ENCODE assay signal across 16 cellular contexts in genomic region chr19:31969955-31970545, GRCh38.
DNase-seq lines count a peak whose midpoint lies in the region; ATAC-seq, FAIRE-seq and TF ChIP-seq lines count a peak whose summit lies in the region.
"Had no signal": no experiment of that assay in that cellular context is flagged by ENCODE, and none has a peak within 500 bp of the region (broad histone marks: within the 10 kb centered on the region; RNA-seq: fewer than 3 reads in every experiment).

No MANE protein-coding gene starts in this region.

- DNase-seq in A549 (ENCODE audit: low read depth in 1 of 2, low spot score in 1 of 2) (no peak), mesenchymal stem cell (peak; percentile 8), trophoblast cell (no peak), Kasumi-1 (lab: John Stamatoyannopoulos, UW) (no peak)
- no peak for DNase-seq in NK-92 treated with Interleukin-12 subunit alpha and Interleukin-12 subunit beta, amount 100 ng/mL, for 24 hours (lab: John Stamatoyannopoulos, UW)
- DNase-seq: AML-193; Caco-2; CD8-positive, alpha-beta memory T cell; DND-41; GDM1; GOT3; H9 had no signal

- H3K4me1 ChIP-seq in A549: no peaks in the 10 kb centered on the region
- H3K4me1 ChIP-seq in mesenchymal stem cell (ENCODE audit: control insufficient read depth, insufficient read depth, low read depth, low read length): no peaks in the 10 kb centered on the region
- peaks cover 5 to 10% of the 10 kb centered on the region in 2 experiments for H3K4me1 ChIP-seq in trophoblast cell (ENCODE audit: control insufficient read depth in 1 of 2, insufficient read depth in 2 of 2, low read length in 2 of 2)
- peaks cover 23% of the 10 kb centered on the region for H3K4me1 ChIP-seq in stomach smooth muscle (ENCODE audit: control insufficient read depth, insufficient read depth, low read length)
- H3K4me1 ChIP-seq: Caco-2 had no signal

- POLR2A ChIA-PET in A549 (lab: Yijun Ruan, JAX): no interaction called here

- no peak overlapping the region for H2BK120ac ChIP-seq in mesenchymal stem cell (ENCODE audit: low read depth, low read length)
- no peak overlapping the region for H2BK120ac ChIP-seq in trophoblast cell (ENCODE audit: insufficient read depth, low read length, poor library complexity)

- WGBS in A549 (ENCODE audit: missing lambda C conversion rate): 8% methylated on average over 3 of the region's 3 CpGs
- 10% methylated on average over 3 of the region's 3 CpGs for WGBS in mesenchymal stem cell
- WGBS in trophoblast cell (ENCODE audit: extremely low coverage, insufficient coverage, insufficient read length): no CpG with 5 or more reads among the region's 3 CpGs

- H4K8ac ChIP-seq in mesenchymal stem cell (ENCODE audit: low read length) (no peak overlapping the region), trophoblast cell (ENCODE audit: low read depth, low read length) (no peak overlapping the region)

- no peak overlapping the region for H3K27ac ChIP-seq in A549
- H3K27ac ChIP-seq in mesenchymal stem cell (ENCODE audit: low read length, poor library complexity, severe bottlenecking): no peak overlapping the region
- peak overlapping the region; percentile 48 for H3K27ac ChIP-seq in trophoblast cell (ENCODE audit: low read depth, low read length)
- H3K27ac ChIP-seq in stomach smooth muscle (ENCODE audit: low read length): peak overlapping the region; percentile 55
- H3K27ac ChIP-seq: 22Rv1, BLaER1 had no signal

- H4K12ac ChIP-seq in trophoblast cell (ENCODE audit: low read depth, low read length): no peak overlapping the region

- H2BK15ac ChIP-seq in mesenchymal stem cell (ENCODE audit: low read depth, poor library complexity, severe bottlenecking): no peak overlapping the region

- no peak for TF ChIP-seq CTCF in A549 (IDR thresholded peaks at IDR 0.05)

- H2AFZ ChIP-seq in mesenchymal stem cell (ENCODE audit: low read depth, low read length) (no peak overlapping the region), trophoblast cell (ENCODE audit: insufficient read depth, low read length, poor library complexity) (no peak overlapping the region)

- H3K23ac ChIP-seq in mesenchymal stem cell (ENCODE audit: low read length in 2 of 2) (no peak overlapping the region), trophoblast cell (ENCODE audit: low read length) (no peak overlapping the region)

- H4K91ac ChIP-seq in mesenchymal stem cell (ENCODE audit: low read length): no peak overlapping the region
- no peak overlapping the region for H4K91ac ChIP-seq in trophoblast cell (ENCODE audit: low read depth, low read length)

- H3K4ac ChIP-seq in mesenchymal stem cell (ENCODE audit: low read depth in 1 of 2, low read length in 2 of 2) (no peak overlapping the region), trophoblast cell (ENCODE audit: low read depth, low read length) (no peak overlapping the region)

- H3K14ac ChIP-seq in mesenchymal stem cell (ENCODE audit: low read length in 2 of 2) (no peak overlapping the region), trophoblast cell (ENCODE audit: low read length) (no peak overlapping the region)

- ATAC-seq in A549: no peak
- ATAC-seq in GM19397 (IDR thresholded peaks at IDR 0.05; ENCODE audit: unreplicated experiment): no peak

- no peak overlapping the region for H2AK5ac ChIP-seq in mesenchymal stem cell (ENCODE audit: low read length, severe bottlenecking)
- no peak overlapping the region for H2AK5ac ChIP-seq in trophoblast cell (ENCODE audit: low read length)

- peak; percentile 67 for FAIRE-seq in A549 (lab: Jason Lieb, UNC)

- no peak overlapping the region for H3K18ac ChIP-seq in mesenchymal stem cell (ENCODE audit: low read depth in 1 of 2, low read length in 2 of 2)
- no peak overlapping the region for H3K18ac ChIP-seq in trophoblast cell (ENCODE audit: low read length)

- H3K4me3 ChIP-seq in A549: no peak overlapping the region
- no peak overlapping the region for H3K4me3 ChIP-seq in mesenchymal stem cell (ENCODE audit: insufficient read depth in 1 of 2, low read depth in 1 of 2, low read length in 2 of 2)
- H3K4me3 ChIP-seq in trophoblast cell (ENCODE audit: low read depth, low read length): no peak overlapping the region
- H3K4me3 ChIP-seq in stomach smooth muscle (ENCODE audit: low read length in 2 of 2): peak overlapping the region; percentile 22 to 29
- H3K4me3 ChIP-seq: BLaER1 had no signal

- 0 out of 3 replicates have a peak, but pooled peaks cover 6% of the 10 kb centered on the region for H3K9me3 ChIP-seq in A549
- H3K9me3 ChIP-seq in mesenchymal stem cell (ENCODE audit: control insufficient read depth, low read length): no peaks in the 10 kb centered on the region
- H3K9me3 ChIP-seq in trophoblast cell (ENCODE audit: insufficient read depth, low read depth, low read length): peaks cover 7% of the 10 kb centered on the region
- peaks cover 0 to 3% of the 10 kb centered on the region in 2 donors for H3K9me3 ChIP-seq in stomach smooth muscle (ENCODE audit: control insufficient read depth in 2 of 2, low read length in 2 of 2)
- H3K9me3 ChIP-seq: BLaER1, Caco-2 had no signal

- no peak for TF ChIP-seq POLR2A in A549 (IDR thresholded peaks at IDR 0.05; ENCODE audit: low read length)

- CTCF ChIA-PET in A549 (lab: Yijun Ruan, JAX): interaction anchor here (1.4 kb wide), 1 partner anchor 11 kb away, joined by 5 read pairs; no protein-coding TSS in a partner anchor

- H2BK5ac ChIP-seq in mesenchymal stem cell (ENCODE audit: low read depth, low read length, poor library complexity, severe bottlenecking): no peak overlapping the region
- no peak overlapping the region for H2BK5ac ChIP-seq in trophoblast cell (ENCODE audit: low read depth, low read length, poor library complexity)

- TF ChIP-seq RAD21 in A549 (conservative IDR thresholded peaks at IDR 0.05 in 1 of 2, IDR thresholded peaks at IDR 0.05 in 1 of 2): no peak

- H3K79me1 ChIP-seq in mesenchymal stem cell (replicated peaks; ENCODE audit: low read length, poor library complexity, severe bottlenecking) (no peaks in the 10 kb centered on the region), trophoblast cell (ENCODE audit: low read length) (no peaks in the 10 kb centered on the region)

- no peak overlapping the region for H3K9ac ChIP-seq in mesenchymal stem cell (ENCODE audit: low read length)
- no peak overlapping the region for H3K9ac ChIP-seq in trophoblast cell (ENCODE audit: low read length)
- no peak overlapping the region for H3K9ac ChIP-seq in stomach smooth muscle (ENCODE audit: low read length in 2 of 2)
- H3K9ac ChIP-seq: BLaER1 had no signal

- no peaks in the 10 kb centered on the region for H3K79me2 ChIP-seq in trophoblast cell (ENCODE audit: control insufficient read depth, insufficient read depth, low read length, poor library complexity)

- H3K36me3 ChIP-seq in mesenchymal stem cell (ENCODE audit: control insufficient read depth in 1 of 2, insufficient read depth in 2 of 2, low read depth in 1 of 2, low read length in 2 of 2): no peaks in the 10 kb centered on the region
- H3K36me3 ChIP-seq in trophoblast cell (ENCODE audit: control insufficient read depth in 1 of 2, insufficient read depth in 2 of 2, low read length in 2 of 2): no peaks in the 10 kb centered on the region
- H3K36me3 ChIP-seq in stomach smooth muscle (ENCODE audit: control insufficient read depth in 2 of 2, insufficient read depth in 2 of 2, low read length in 2 of 2): no peaks in the 10 kb centered on the region
- H3K36me3 ChIP-seq: BLaER1 had no signal

- H3K4me2 ChIP-seq in A549 (no peak overlapping the region), mesenchymal stem cell (ENCODE audit: low read length, poor library complexity, severe bottlenecking) (no peak overlapping the region), trophoblast cell (ENCODE audit: low read length) (peak overlapping the region; percentile 40)
- H3K4me2 ChIP-seq: BLaER1 had no signal

- H3K27me3 ChIP-seq in mesenchymal stem cell (ENCODE audit: control insufficient read depth in 1 of 2, insufficient read depth in 1 of 2, low read length in 2 of 2) (no peaks in the 10 kb centered on the region), trophoblast cell (ENCODE audit: insufficient read depth, low read length) (no peaks in the 10 kb centered on the region), stomach smooth muscle (ENCODE audit: control insufficient read depth in 1 of 2, insufficient read depth in 2 of 2, low read length in 2 of 2) (no peaks in the 10 kb centered on the region)
- H3K27me3 ChIP-seq: BLaER1 had no signal

- H2BK12ac ChIP-seq in mesenchymal stem cell (ENCODE audit: low read length in 2 of 2) (no peak overlapping the region), trophoblast cell (ENCODE audit: low read length) (no peak overlapping the region)

- TF ChIP-seq EP300 in A549 (IDR thresholded peaks at IDR 0.05): no peak

TF ChIP-seq in A549, 52 proteins besides CTCF, POLR2A, EP300 and RAD21:
- no peak for TF ChIP-seq FOSL2 (IDR thresholded peaks at IDR 0.05)
- TF ChIP-seq FOSL2 (CRISPR knock-in tag; IDR thresholded peaks at IDR 0.05): no peak
- TF ChIP-seq KDM1A (IDR thresholded peaks at IDR 0.05; ENCODE audit: low read depth): no peak

Comparison
In these comparisons a context has a peak if more than half of its experiments do, and no peak if none do; other contexts are left out.
1. H3K27ac ChIP-seq: peak in trophoblast cell (single experiment) and stomach smooth muscle (single experiment); none in A549 (0 of 2) and mesenchymal stem cell (single experiment).
2. H3K4me3 ChIP-seq: peak in stomach smooth muscle (2 of 2); none in A549 (single experiment), mesenchymal stem cell (0 of 2) and trophoblast cell (single experiment).